ENCODE assay signal across 8 cellular contexts in genomic region chr2:84888401-84889276, GRCh38. TPM values are rescaled to one million over a fixed set of nuclear protein-coding genes. Genes with fewer than 3 reads are reported as not detected.
DNase-seq lines count a peak whose midpoint lies in the region; ATAC-seq and TF ChIP-seq lines count a peak whose summit lies in the region.

No MANE protein-coding gene starts in this region.

- peaks cover 60% of the 10 kb centered on the region for H3K4me1 Mint-ChIP-seq in activated CD8-positive, alpha-beta T cell treated with anti-CD3 and anti-CD28 coated beads for 36 hours (ENCODE audit: low read depth)

- TF ChIP-seq CTCF in GM12865 (IDR thresholded peaks at IDR 0.05; ENCODE audit: insufficient read depth, low read depth, low read length, missing control alignments) (no peak), KMS-11 (conservative IDR thresholded peaks at IDR 0.05; ENCODE audit: low read depth, low read length) (no peak), foreskin fibroblast (IDR thresholded peaks at IDR 0.05; ENCODE audit: low read depth, low read length) (no peak)
- TF ChIP-seq CTCF in activated CD8-positive, alpha-beta T cell treated with anti-CD3 and anti-CD28 coated beads for 36 hours (IDR thresholded peaks at IDR 0.05), result no peak

- DNase-seq in GM12865 (ENCODE audit: low read depth), result peak; percentile 83
- peak; percentile 79 for DNase-seq in activated CD8-positive, alpha-beta T cell treated with anti-CD3 and anti-CD28 coated beads for 36 hours
- DNase-seq in foreskin fibroblast, result peak in 1 of 2 donors; percentile 73
- DNase-seq in skeletal muscle cell (ENCODE audit: low read depth), result peak; percentile 54
- no peak for DNase-seq in NCI-H526 (lab: John Stamatoyannopoulos, UW)
- DNase-seq in NCI-H82 (lab: John Stamatoyannopoulos, UW), result no peak

- no peaks in the 10 kb centered on the region for H3K9me3 Mint-ChIP-seq in activated CD8-positive, alpha-beta T cell treated with anti-CD3 and anti-CD28 coated beads for 36 hours

- H4K20me1 ChIP-seq in KMS-11 (ENCODE audit: insufficient read depth), result no peaks in the 10 kb centered on the region

- intact Hi-C loops in activated CD8-positive, alpha-beta T cell treated with anti-CD3 and anti-CD28 coated beads for 36 hours (cut with micrococcal nuclease), result loop anchor here (2.0 kb wide), 1 partner anchor 16 kb away; the partner anchor contains the start of gene TMSB10

- H3K27me3 Mint-ChIP-seq in activated CD8-positive, alpha-beta T cell treated with anti-CD3 and anti-CD28 coated beads for 36 hours, result no peaks in the 10 kb centered on the region

- peak; percentile 93 for ATAC-seq in GM21717 (IDR thresholded peaks at IDR 0.05; ENCODE audit: unreplicated experiment)
- peak; percentile 93 for ATAC-seq in activated CD8-positive, alpha-beta T cell treated with anti-CD3 and anti-CD28 coated beads for 36 hours

- CTCF ChIA-PET in activated CD8-positive, alpha-beta T cell treated with anti-CD3 and anti-CD28 coated beads for 36 hours (lab: Charles Lee), result interaction anchor here (0.7 to 6.5 kb wide), 10 partner anchors 8 to 395 kb away, joined by 3 to 60 read pairs (median 5); partner anchors contain the start of gene TRABD2A

- peak overlapping the region; percentile 95 for H2AFZ ChIP-seq in KMS-11 (ENCODE audit: low read depth)

- POLR2A ChIA-PET in activated CD8-positive, alpha-beta T cell treated with anti-CD3 and anti-CD28 coated beads for 36 hours (lab: Charles Lee), result interaction anchor here (0.9 to 4.6 kb wide), 15 partner anchors 8 to 374 kb away, joined by 3 to 55 read pairs (median 5); partner anchors contain the start of genes TMSB10 and TRABD2A

- peak overlapping the region; percentile 46 for H3K4me3 ChIP-seq in GM12865 (ENCODE audit: low read depth, low read length)
- peak overlapping the region; percentile 82 for H3K4me3 ChIP-seq in KMS-11 (IDR thresholded peaks at IDR 0.05; ENCODE audit: insufficient read depth, low read depth, low read length)
- H3K4me3 ChIP-seq in foreskin fibroblast (ENCODE audit: low read depth in 1 of 2, low read length in 2 of 2), result peak overlapping the region; percentile 30 to 32
- no peak overlapping the region for H3K4me3 ChIP-seq in skeletal muscle cell (ENCODE audit: low read depth, low read length)

- peak overlapping the region; percentile 92 for H3K27ac Mint-ChIP-seq in activated CD8-positive, alpha-beta T cell treated with anti-CD3 and anti-CD28 coated beads for 36 hours

- no peaks in the 10 kb centered on the region for H3K36me3 ChIP-seq in KMS-11 (ENCODE audit: insufficient read depth)

- peaks cover 26% of the 10 kb centered on the region for H3K4me1 ChIP-seq in KMS-11 (ENCODE audit: low read depth, poor library complexity, severe bottlenecking)

- H3K79me2 ChIP-seq in KMS-11 (ENCODE audit: insufficient read depth, low read depth), result no peaks in the 10 kb centered on the region

- H3K27me3 ChIP-seq in KMS-11 (ENCODE audit: insufficient read depth, low read depth), result no peaks in the 10 kb centered on the region

- peak overlapping the region; percentile 73 for H3K4me2 ChIP-seq in KMS-11

- H3K4me3 Mint-ChIP-seq in activated CD8-positive, alpha-beta T cell treated with anti-CD3 and anti-CD28 coated beads for 36 hours, result peak overlapping the region; percentile 68

- no peaks in the 10 kb centered on the region for H3K36me3 Mint-ChIP-seq in activated CD8-positive, alpha-beta T cell treated with anti-CD3 and anti-CD28 coated beads for 36 hours (ENCODE audit: low read depth)

- H3K27ac ChIP-seq in KMS-11, result peak overlapping the region; percentile 58

- H3K9ac ChIP-seq in KMS-11, result peak overlapping the region; percentile 28; the same call in 1 of the 2 replicates

RNA-seq across cellular contexts. Expression of gene TRABD2A, which starts 7.8 kb away (rescaled TPM):
- total RNA-seq in activated CD8-positive, alpha-beta T cell treated with anti-CD3 and anti-CD28 coated beads for 36 hours, result 10 to 100 TPM; 56.3 to 56.4 TPM

RNA-seq across cellular contexts. Expression of gene TMSB10, which starts 16.8 kb away (rescaled TPM):
- total RNA-seq in activated CD8-positive, alpha-beta T cell treated with anti-CD3 and anti-CD28 coated beads for 36 hours, result 1,000 to 10,000 TPM; 2,035 to 2,060 TPM

Comparison
In these comparisons a context has a peak if more than half of its experiments do, and no peak if none do; other contexts are left out.
1. DNase-seq: peak in GM12865 (single experiment), activated CD8-positive, alpha-beta T cell treated with anti-CD3 and anti-CD28 coated beads for 36 hours (single experiment) and skeletal muscle cell (single experiment); none in NCI-H526 (0 of 2) and NCI-H82 (single experiment).